Comparison of ENCODE assay signal across 8 cellular contexts in genomic region chr10:86365346-86366032, GRCh38. TPM values are rescaled to one million over a fixed set of nuclear protein-coding genes. Genes with fewer than 3 reads are reported as not detected.
DNase-seq lines count a peak whose midpoint lies in the region; ATAC-seq and TF ChIP-seq lines count a peak whose summit lies in the region.

No MANE protein-coding gene starts in this region.

- H3K27me3 Mint-ChIP-seq in activated CD4-positive, alpha-beta T cell treated with anti-CD3 and anti-CD28 coated beads for 36 hours, result peaks cover 60% of the 10 kb centered on the region

- H3K4me3 ChIP-seq in adrenal gland (peak overlapping the region in 3 of 4 donors; percentile 24 to 74 (median 45)), lower leg skin (ENCODE audit: low read depth, poor library complexity, severe bottlenecking) (peak overlapping the region; percentile 24), thoracic aorta (peak overlapping the region; percentile 71)

- CTCF ChIA-PET in activated CD4-positive, alpha-beta T cell treated with anti-CD3 and anti-CD28 coated beads for 36 hours (lab: Charles Lee), result interaction anchor here (1.2 to 1.3 kb wide), 2 partner anchors 10 to 13 kb away, joined by 5 read pairs; no protein-coding TSS in a partner anchor

- H3K36me3 ChIP-seq in adrenal gland (replicated peaks in 1 of 2), result no peaks in the 10 kb centered on the region
- H3K36me3 ChIP-seq in thoracic aorta, result no peaks in the 10 kb centered on the region

- H3K9me3 Mint-ChIP-seq in activated CD4-positive, alpha-beta T cell treated with anti-CD3 and anti-CD28 coated beads for 36 hours (ENCODE audit: low read depth), result no peaks in the 10 kb centered on the region

- POLR2A ChIA-PET in activated CD4-positive, alpha-beta T cell treated with anti-CD3 and anti-CD28 coated beads for 36 hours (lab: Charles Lee), result no interaction called here

- H3K4me1 ChIP-seq in adrenal gland (replicated peaks in 1 of 2) (peaks cover 16 to 24% of the 10 kb centered on the region in 2 donors), thoracic aorta (ENCODE audit: control insufficient read depth in 1 of 2, low read depth in 2 of 2) (peaks cover 11 to 51% of the 10 kb centered on the region in 2 donors)

- TF ChIP-seq POLR2A in adrenal gland (IDR thresholded peaks at IDR 0.05) (no peak), lower leg skin (IDR thresholded peaks at IDR 0.05) (no peak)

- ATAC-seq in activated CD4-positive, alpha-beta T cell treated with anti-CD3 and anti-CD28 coated beads for 36 hours, result peak; percentile 17
- ATAC-seq in thoracic aorta (ENCODE audit: insufficient number of reproducible peaks, low FRiP score, low read depth), result no peak

- no peak for TF ChIP-seq CTCF in adrenal gland (IDR thresholded peaks at IDR 0.05)
- TF ChIP-seq CTCF in lower leg skin (IDR thresholded peaks at IDR 0.05), result no peak
- no peak for TF ChIP-seq CTCF in thoracic aorta (IDR thresholded peaks at IDR 0.05)

- peaks cover 12% of the 10 kb centered on the region for H3K4me1 Mint-ChIP-seq in activated CD4-positive, alpha-beta T cell treated with anti-CD3 and anti-CD28 coated beads for 36 hours

- intact Hi-C loops in activated CD4-positive, alpha-beta T cell treated with anti-CD3 and anti-CD28 coated beads for 36 hours (cut with DNase I, micrococcal nuclease), result no loop called here
- intact Hi-C loops in adrenal gland (cut with DNase I) (no loop called here), lower leg skin (cut with DNase I; ENCODE audit: low total_unique reads) (no loop called here)

- H3K27me3 ChIP-seq in adrenal gland (peaks cover 18% of the 10 kb centered on the region), thoracic aorta (replicated peaks; ENCODE audit: insufficient read depth) (peaks cover 6% of the 10 kb centered on the region)

- H3K36me3 Mint-ChIP-seq in activated CD4-positive, alpha-beta T cell treated with anti-CD3 and anti-CD28 coated beads for 36 hours (ENCODE audit: low read depth), result no peaks in the 10 kb centered on the region

- H3K4me3 Mint-ChIP-seq in activated CD4-positive, alpha-beta T cell treated with anti-CD3 and anti-CD28 coated beads for 36 hours, result peak overlapping the region; percentile 12

- 4 to 16% (median 7%) methylated on average over 30 to 47 of the region's 47 CpGs for WGBS in adrenal gland, 4 donors
- 3% methylated on average over 31 to 40 of the region's 47 CpGs for WGBS in lower leg skin, 2 donors

- H3K27ac Mint-ChIP-seq in activated CD4-positive, alpha-beta T cell treated with anti-CD3 and anti-CD28 coated beads for 36 hours, result no peak overlapping the region

- H3K27ac ChIP-seq in adrenal gland, result peak overlapping the region in 1 of 5 donors; percentile 74
- no peak overlapping the region for H3K27ac ChIP-seq in thoracic aorta

- no peaks in the 10 kb centered on the region for H3K9me3 ChIP-seq in adrenal gland (replicated peaks in 1 of 3)
- H3K9me3 ChIP-seq in thoracic aorta, result no peaks in the 10 kb centered on the region

- DNase-seq in activated CD4-positive, alpha-beta T cell treated with anti-CD3 and anti-CD28 coated beads for 36 hours, result peak; percentile 18
- no peak for DNase-seq in activated CD4-positive, alpha-beta T cell treated with anti-CD3 and anti-CD28 coated beads, Interleukin-2, amount 50 U/mL, for 4 hours
- DNase-seq in adrenal gland, result peak in 5 of 7 donors; percentile 11 to 62 (median 27)
- DNase-seq in lower leg skin (ENCODE audit: low spot score in 2 of 2), result peak in 1 of 2 donors; percentile 83
- no peak for DNase-seq in thoracic aorta (ENCODE audit: low spot score)
- no peak for DNase-seq in NK-92 (lab: John Stamatoyannopoulos, UW; ENCODE audit: unreplicated experiment)
- DNase-seq in SHP77 treated with DMSO at 0.1 percent for 48 hours (lab: John Stamatoyannopoulos, UW), result no peak
- DNase-seq in NCI-H1930 (lab: John Stamatoyannopoulos, UW), result no peak

RNA-seq across cellular contexts. Expression of gene GRID1, which starts 1.1 kb away (rescaled TPM):
- not detected for total RNA-seq in activated CD4-positive, alpha-beta T cell treated with anti-CD3 and anti-CD28 coated beads for 36 hours
- total RNA-seq in adrenal gland (1 to 10 TPM; 2.4 to 8.0 (median 4.0) TPM), lower leg skin (1 to 10 TPM; 1.4 to 4.9 (median 2.0) TPM), thoracic aorta (under 1 TPM; 0.27 to 0.85 TPM)
- 1 to 10 TPM; 2.2 to 5.6 (median 5.1) TPM for polyA plus RNA-seq in adrenal gland

Comparison
In these comparisons a context has a peak if more than half of its experiments do, and no peak if none do; other contexts are left out.
1. DNase-seq: peak in activated CD4-positive, alpha-beta T cell treated with anti-CD3 and anti-CD28 coated beads for 36 hours (single experiment) and adrenal gland (5 of 7); none in activated CD4-positive, alpha-beta T cell treated with anti-CD3 and anti-CD28 coated beads, Interleukin-2, amount 50 U/mL, for 4 hours (0 of 2), thoracic aorta (single experiment), NK-92 (single experiment), SHP77 treated with DMSO at 0.1 percent for 48 hours (single experiment) and NCI-H1930 (0 of 2).
2. Peak in every context shown above with its lines, with median percentiles within 50 percentile points of each other: H3K4me3 ChIP-seq.